Comparison of ENCODE assay signal across 29 cellular contexts in genomic region chr14:22475381-22475780, GRCh38.
DNase-seq lines count a peak whose midpoint lies in the region; ATAC-seq, FAIRE-seq and TF ChIP-seq lines count a peak whose summit lies in the region.
"Had no signal": no experiment of that assay in that cellular context is flagged by ENCODE, and none has a peak within 500 bp of the region (broad histone marks: within the 10 kb centered on the region; RNA-seq: fewer than 3 reads in every experiment).

No MANE protein-coding gene starts in this region.

- TF ChIP-seq POLR2A in GM12878 (IDR thresholded peaks at IDR 0.05; ENCODE audit: low read depth, low read length) (no peak), vagina (IDR thresholded peaks at IDR 0.05) (no peak)

- no peak for FAIRE-seq in GM12878 (lab: Jason Lieb, UNC)
- FAIRE-seq: A549, RCC 7860 had no signal

- SMC1A ChIA-PET in GM12878 (lab: Charles Lee; ENCODE audit: uncharacterized antibody, unreplicated experiment): interaction anchor here (0.8 to 31.5 kb wide), 9 partner anchors 15 to 95 kb away, joined by 3 to 912 read pairs (median 31); no protein-coding TSS in a partner anchor

- CTCF ChIA-PET in activated naive CD4-positive, alpha-beta T cell treated with anti-CD3 and anti-CD28 coated beads for 36 hours (lab: Charles Lee): no interaction called here
- CTCF ChIA-PET in GM12878 (lab: Yijun Ruan, JAX): interaction anchor here (0.7 to 14.5 kb wide), 13 partner anchors 10 to 178 kb away, joined by 3 to 411 read pairs (median 25); no protein-coding TSS in a partner anchor

- peaks cover 4% of the 10 kb centered on the region for H3K36me3 Mint-ChIP-seq in activated naive CD4-positive, alpha-beta T cell treated with anti-CD3 and anti-CD28 coated beads for 36 hours (ENCODE audit: low read depth)
- H3K36me3 Mint-ChIP-seq: activated CD4-positive, alpha-beta memory T cell treated with anti-CD3 and anti-CD28 coated beads for 36 hours had no signal

- H3K9me3 ChIP-seq in GM12878 (replicated peaks; ENCODE audit: control insufficient read depth, insufficient read depth, low read length): no peaks in the 10 kb centered on the region
- H3K9me3 ChIP-seq in vagina: no peaks in the 10 kb centered on the region
- H3K9me3 ChIP-seq: A549, adrenal gland, BE2C, neutrophil, right lobe of liver, thoracic aorta, uterus had no signal

- RAD21 ChIA-PET in GM12878 (lab: Charles Lee; ENCODE audit: unreplicated experiment): interaction anchor here (1.0 to 27.9 kb wide), 10 partner anchors 12 to 94 kb away, joined by 3 to 797 read pairs (median 72); no protein-coding TSS in a partner anchor

- TF ChIP-seq RAD21 in GM12878 (IDR thresholded peaks at IDR 0.05; ENCODE audit: insufficient read depth, low read depth, low read length): no peak

- no peak overlapping the region; the same call in 1 of the 2 replicates for H2AFZ ChIP-seq in GM12878 (ENCODE audit: control insufficient read depth, low read depth, low read length)

- no peaks in the 10 kb centered on the region for H3K27me3 ChIP-seq in GM12878 (replicated peaks in 1 of 2; ENCODE audit: control insufficient read depth in 2 of 2, insufficient read depth in 2 of 2, low read length in 1 of 2)
- no peaks in the 10 kb centered on the region for H3K27me3 ChIP-seq in vagina
- H3K27me3 ChIP-seq: adrenal gland, BE2C, brain microvascular endothelial cell, neutrophil, right lobe of liver, uterus had no signal

- H3K4me1 Mint-ChIP-seq in activated naive CD4-positive, alpha-beta T cell treated with anti-CD3 and anti-CD28 coated beads for 36 hours (ENCODE audit: low read depth): no peaks in the 10 kb centered on the region

- no peaks in the 10 kb centered on the region for H4K20me1 ChIP-seq in GM12878 (ENCODE audit: control insufficient read depth, insufficient read depth)

- peak overlapping the region; percentile 71 for H3K27ac Mint-ChIP-seq in activated naive CD4-positive, alpha-beta T cell treated with anti-CD3 and anti-CD28 coated beads for 36 hours

- no peaks in the 10 kb centered on the region for H3K36me3 ChIP-seq in GM12878 (ENCODE audit: control insufficient read depth in 2 of 2, insufficient read depth in 2 of 2, low read length in 1 of 2)
- H3K36me3 ChIP-seq in vagina: no peaks in the 10 kb centered on the region
- H3K36me3 ChIP-seq: adrenal gland, BE2C, brain microvascular endothelial cell, neutrophil, right lobe of liver, thoracic aorta, uterus had no signal

- H3K4me1 ChIP-seq in GM12878 (ENCODE audit: control insufficient read depth, insufficient read depth, low read length) (peaks cover 70% of the 10 kb centered on the region), vagina (peaks cover 51% of the 10 kb centered on the region)
- H3K4me1 ChIP-seq: A549, right lobe of liver had no signal

- no peak for ATAC-seq in GM12878
- ATAC-seq: A549, right lobe of liver had no signal

- TF ChIP-seq EP300 in GM12878 (IDR thresholded peaks at IDR 0.05; ENCODE audit: borderline replicate concordance in 1 of 2, control insufficient read depth in 1 of 2, low read depth in 2 of 2, low read length in 2 of 2): no peak

- intact Hi-C loops in activated naive CD4-positive, alpha-beta T cell treated with anti-CD3 and anti-CD28 coated beads for 36 hours (cut with micrococcal nuclease): no loop called here
- intact Hi-C loops in GM12878 (cut with micrococcal nuclease; ENCODE audit: unreplicated experiment) (loop anchor here (10.0 kb wide), 1 partner anchor 251 kb away; no protein-coding TSS in a partner anchor), vagina (cut with DNase I) (no loop called here)

- H3K27ac ChIP-seq in GM12878 (ENCODE audit: control insufficient read depth, insufficient read depth) (peak overlapping the region; percentile 76), vagina (peak overlapping the region; percentile 33)
- H3K27ac ChIP-seq: A549, adrenal gland, brain microvascular endothelial cell, neutrophil, right lobe of liver, thoracic aorta had no signal

- in situ Hi-C loops in GM12878 (cut with MboI): no loop called here

- H3K4me3 Mint-ChIP-seq in activated naive CD4-positive, alpha-beta T cell treated with anti-CD3 and anti-CD28 coated beads for 36 hours: no peak overlapping the region

- POLR2A ChIA-PET in GM12878 (lab: Charles Lee): interaction anchor here (2.4 to 33.2 kb wide), 4 partner anchors 26 to 93 kb away, joined by 7 to 875 read pairs (median 60); no protein-coding TSS in a partner anchor

- DNase-seq in activated naive CD4-positive, alpha-beta T cell treated with anti-CD3 and anti-CD28 coated beads for 36 hours: no peak
- no peak for DNase-seq in activated naive CD4-positive, alpha-beta T cell treated with Interleukin-2 at 50 U/mL for 16 hours
- peak; percentile 64 for DNase-seq in NCI-H82 (lab: John Stamatoyannopoulos, UW)
- DNase-seq in GM12878 (ENCODE audit: low read depth, low spot score): no peak
- DNase-seq in vagina (ENCODE audit: extremely low spot score in 2 of 2): no peak
- no peak for DNase-seq in anterior cingulate cortex (lab: John Stamatoyannopoulos, UW)
- DNase-seq in DMS53 treated with DMSO at 0.1 percent for 48 hours (lab: John Stamatoyannopoulos, UW; ENCODE audit: unreplicated experiment): no peak
- no peak for DNase-seq in SW480 (ENCODE audit: low spot score)
- DNase-seq: activated CD4-positive, alpha-beta memory T cell treated with anti-CD3 and anti-CD28 coated beads for 36 hours; activated CD8-positive, alpha-beta memory T cell treated with anti-CD3 and anti-CD28 coated beads, Interleukin-2, amount 50 U/mL, for 4 hours; activated effector memory CD4-positive, alpha-beta T cell treated with Interleukin-2 at 50 U/mL for 16 hours; adrenal gland; BE2C; DMS53; hypothalamus; mesenchymal stem cell; NCI-H1105 treated with DMSO at 0.1 percent for 48 hours; NCI-H1930; NCI-H526; right lobe of liver; stimulated activated CD4-positive, alpha-beta T cell treated with anti-CD3 and anti-CD28 coated beads, Interleukin-4, amount 100 ng/mL, for 24 hours; stimulated activated naive CD4-positive, alpha-beta T cell; T-helper 1 cell; uterus had no signal

- H3K9me3 Mint-ChIP-seq in activated naive CD4-positive, alpha-beta T cell treated with anti-CD3 and anti-CD28 coated beads for 36 hours: no peaks in the 10 kb centered on the region
- H3K9me3 Mint-ChIP-seq: activated CD4-positive, alpha-beta memory T cell treated with anti-CD3 and anti-CD28 coated beads for 36 hours had no signal

- TF ChIP-seq CTCF in GM12878 (IDR thresholded peaks at IDR 0.05 in 2 of 3, conservative IDR thresholded peaks at IDR 0.05 in 1 of 3; ENCODE audit: control insufficient read depth in 2 of 3, extremely low read depth in 1 of 3, insufficient read depth in 1 of 3, low read depth in 3 of 3, low read length in 3 of 3) (no peak), vagina (IDR thresholded peaks at IDR 0.05) (no peak)

- no peaks in the 10 kb centered on the region for H3K27me3 Mint-ChIP-seq in activated naive CD4-positive, alpha-beta T cell treated with anti-CD3 and anti-CD28 coated beads for 36 hours (ENCODE audit: low read depth)
- H3K27me3 Mint-ChIP-seq: activated CD4-positive, alpha-beta memory T cell treated with anti-CD3 and anti-CD28 coated beads for 36 hours had no signal

- no TSS peak for BruUV-seq in GM12878 (replicated peaks; lab: Mats Ljungman, UMichigan)

- peaks cover 23% of the 10 kb centered on the region for H3K79me2 ChIP-seq in GM12878 (ENCODE audit: control insufficient read depth, insufficient read depth, low read length)

- H3K4me2 ChIP-seq in GM12878 (ENCODE audit: control insufficient read depth, insufficient read depth): peak overlapping the region; percentile 61; the same call in 1 of the 2 replicates
- H3K4me2 ChIP-seq: A549 had no signal

- 44% methylated on average over 6 of the region's 6 CpGs for whole genome bisulfite sequencing in GM12878 (ENCODE audit: insufficient coverage, insufficient replicate concordance, low lambda C conversion rate, missing lambda C conversion rate)

- peak overlapping the region; percentile 45 for H3K9ac ChIP-seq in GM12878 (ENCODE audit: control insufficient read depth, insufficient read depth, low read length)

- H3K4me3 ChIP-seq in GM12878 (0 out of 2 replicates have a peak overlapping the region, but pooled peaks have one; percentile 5), vagina (no peak overlapping the region)
- H3K4me3 ChIP-seq: A549, adrenal gland, right lobe of liver, thoracic aorta, uterus had no signal

TF ChIP-seq in GM12878, 131 proteins besides CTCF, POLR2A, EP300 and RAD21 (continues in another document):
- TF ChIP-seq NFXL1 (IDR thresholded peaks at IDR 0.05; ENCODE audit: borderline replicate concordance): no peak
- no peak for TF ChIP-seq GABPA (IDR thresholded peaks at IDR 0.05; ENCODE audit: low read depth)
- TF ChIP-seq ZNF592 (IDR thresholded peaks at IDR 0.05): peak; percentile 31; the same call in 1 of the 2 replicates
- TF ChIP-seq IKZF2 (IDR thresholded peaks at IDR 0.05): 0 out of 4 replicates have a peak, but pooled peaks of 1 of the 2 experiments have one; percentile 12
- 0 out of 2 replicates have a peak, but pooled peaks have one; percentile 5 for TF ChIP-seq EED (IDR thresholded peaks at IDR 0.05; ENCODE audit: low read depth)
